Comparison of ENCODE assay signal across 10 cellular contexts in genomic region chr17:48575066-48575582, GRCh38. TPM values are rescaled to one million over a fixed set of nuclear protein-coding genes. Genes with fewer than 3 reads are reported as not detected.
A peak's percentile ranks its signal among the peaks of the same experiment; 100 is the strongest.
DNase-seq lines count a peak whose midpoint lies in the region; ATAC-seq lines count a peak whose summit lies in the region.
"Had no signal": no experiment of that assay in that cellular context is flagged by ENCODE, and none has a peak within 500 bp of the region (broad histone marks: within the 10 kb centered on the region; RNA-seq: fewer than 3 reads in every experiment).

No MANE protein-coding gene starts in this region.

- no peak for ATAC-seq in HG03469 (IDR thresholded peaks at IDR 0.05; ENCODE audit: unreplicated experiment)
- ATAC-seq: naive thymus-derived CD4-positive, alpha-beta T cell had no signal

- peak overlapping the region in 1 of 2 donors; percentile 37 for H3K4me3 ChIP-seq in esophagus (ENCODE audit: low read depth in 1 of 2, low read length in 2 of 2)
- no peak overlapping the region for H3K4me3 ChIP-seq in urinary bladder (ENCODE audit: low read depth, low read length)

- H3K9me3 ChIP-seq in esophagus (ENCODE audit: control insufficient read depth in 2 of 2, insufficient read depth in 1 of 2, low read depth in 1 of 2, low read length in 1 of 2) = no peaks in the 10 kb centered on the region
- H3K9me3 ChIP-seq: heart left ventricle had no signal

- no peaks in the 10 kb centered on the region for H3K27me3 ChIP-seq in esophagus (ENCODE audit: control insufficient read depth in 1 of 2, insufficient read depth in 2 of 2, low read length in 2 of 2)

- H3K4me1 ChIP-seq in esophagus (ENCODE audit: control insufficient read depth in 2 of 2, insufficient read depth in 2 of 2, low read length in 1 of 2) (peaks cover 0 to 3% of the 10 kb centered on the region in 2 donors), urinary bladder (ENCODE audit: insufficient read depth) (no peaks in the 10 kb centered on the region)

- H3K36me3 ChIP-seq in esophagus (ENCODE audit: control insufficient read depth in 2 of 2, insufficient read depth in 2 of 2, low read length in 1 of 2) (no peaks in the 10 kb centered on the region), urinary bladder (ENCODE audit: insufficient read depth) (no peaks in the 10 kb centered on the region)
- H3K36me3 ChIP-seq: heart left ventricle had no signal

- DNase-seq in NCI-H748 (lab: John Stamatoyannopoulos, UW; ENCODE audit: unreplicated experiment) = peak; percentile 56
- DNase-seq in NCI-H748 treated with DMSO at 0.1 percent for 48 hours (lab: John Stamatoyannopoulos, UW) = no peak
- DNase-seq in NCI-H1694 (lab: John Stamatoyannopoulos, UW) = no peak
- DNase-seq: ACHN; activated CD8-positive, alpha-beta memory T cell treated with anti-CD3 and anti-CD28 coated beads, Interleukin-2, amount 50 U/mL, for 48 hours; heart left ventricle; naive thymus-derived CD4-positive, alpha-beta T cell had no signal

- peak overlapping the region; percentile 85 to 92 for H3K27ac ChIP-seq in esophagus (ENCODE audit: low read depth in 2 of 2, low read length in 1 of 2)
- H3K27ac ChIP-seq in urinary bladder (ENCODE audit: low read depth) = peak overlapping the region; percentile 56

- WGBS in esophagus, 2 donors = 32 to 37% methylated on average over 7 of the region's 7 CpGs
- 36% methylated on average over 7 of the region's 7 CpGs for WGBS in urinary bladder

RNA-seq across cellular contexts. Expression of gene HOXB4, which starts 3.0 kb away (rescaled TPM):
- 1 to 10 TPM; 1.8 to 4.2 TPM for polyA plus RNA-seq in esophagus
- total RNA-seq in urinary bladder = 2.0 TPM
- polyA plus RNA-seq in urinary bladder = 2.1 TPM
- polyA plus RNA-seq: naive thymus-derived CD4-positive, alpha-beta T cell had no signal

RNA-seq across cellular contexts. Expression of gene HOXB3, which starts 14.9 kb away (rescaled TPM):
- polyA plus RNA-seq in esophagus = 10 to 100 TPM in 1 of 2 donors, 1 to 10 TPM in 1; 6.3 to 12.7 TPM
- 10.8 TPM for total RNA-seq in urinary bladder
- polyA plus RNA-seq in urinary bladder = 6.1 TPM

RNA-seq across cellular contexts. Expression of gene HOXB5, which starts 18.5 kb away (rescaled TPM):
- polyA plus RNA-seq in esophagus = under 1 TPM; 0.09 to 0.10 TPM
- total RNA-seq in urinary bladder = 0.16 TPM
- 1.2 TPM for polyA plus RNA-seq in urinary bladder
- total RNA-seq: naive thymus-derived CD4-positive, alpha-beta T cell had no signal
- polyA plus RNA-seq: naive thymus-derived CD4-positive, alpha-beta T cell had no signal

RNA-seq across cellular contexts. Expression of gene HOXB6, which starts 29.7 kb away (rescaled TPM):
- polyA plus RNA-seq in esophagus = under 1 TPM; 0.29 to 0.31 TPM
- total RNA-seq in urinary bladder = 3.1 TPM
- polyA plus RNA-seq in urinary bladder = 4.0 TPM
- polyA plus RNA-seq: naive thymus-derived CD4-positive, alpha-beta T cell had no signal

RNA-seq across cellular contexts. Expression of gene HOXB2, which starts 30.2 kb away (rescaled TPM):
- polyA plus RNA-seq in esophagus (10 to 100 TPM; 11.3 to 18.9 TPM), urinary bladder (18.6 TPM)
- total RNA-seq in urinary bladder = 3.1 TPM
